Comparison of ENCODE assay signal across 8 cellular contexts in genomic region chr20:33561981-33562601, GRCh38.
DNase-seq lines count a peak whose midpoint lies in the region; ATAC-seq and TF ChIP-seq lines count a peak whose summit lies in the region.

No MANE protein-coding gene starts in this region.

- in situ Hi-C loops in Caki2 (cut with HindIII; ENCODE audit: low pct_unique_long_range_greater_than_20kb, low sequenced_read_pairs), result no loop called here

- peak; percentile 95 for ATAC-seq in Right ventricle myocardium superior (ENCODE audit: poor library complexity)
- no peak for ATAC-seq in GM18505 (IDR thresholded peaks at IDR 0.05; ENCODE audit: unreplicated experiment)
- ATAC-seq in HG02852 (IDR thresholded peaks at IDR 0.05; ENCODE audit: unreplicated experiment), result no peak

- no peak for TF ChIP-seq CTCF in VCaP (conservative IDR thresholded peaks at IDR 0.05)

- no peak for TF ChIP-seq POLR2A in GM18505 (IDR thresholded peaks at IDR 0.05; ENCODE audit: borderline replicate concordance, extremely low read depth, insufficient read depth, insufficient read length)

- H3K27ac ChIP-seq in VCaP, result peak overlapping the region; percentile 81

- intact Hi-C loops in Right ventricle myocardium superior (cut with DNase I), result no loop called here

- DNase-seq in Caki2 (ENCODE audit: low read depth) (peak; percentile 82), NCI-H187 (lab: John Stamatoyannopoulos, UW) (peak; percentile 42 to 54), Right ventricle myocardium superior (peak; percentile 61), putamen (ENCODE audit: low spot score) (peak; percentile 23), cortex of kidney (lab: John Stamatoyannopoulos, UW) (no peak)
